In the genomic region with DNA sequence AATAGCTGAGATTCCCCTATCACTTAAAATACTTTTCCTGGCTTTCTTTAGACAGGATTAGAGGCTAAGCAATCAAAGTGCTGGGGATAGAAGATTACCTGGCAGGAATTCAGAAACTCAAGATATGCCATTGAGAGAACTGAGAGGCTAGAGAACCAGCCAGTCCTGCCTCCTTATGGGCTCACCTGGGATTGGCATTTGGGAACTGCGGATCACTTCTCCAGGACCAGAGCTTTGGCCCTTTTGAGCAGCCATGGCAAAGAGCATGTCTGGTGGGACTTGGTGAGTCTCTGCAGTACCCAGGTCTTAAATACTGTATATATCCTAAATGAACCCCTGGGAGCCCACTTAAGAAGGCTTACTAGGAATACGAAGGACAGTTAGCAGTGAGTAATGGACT, we compare ENCODE assay signal across 24 cellular contexts.
"Had no signal": no experiment of that assay in that cellular context is flagged by ENCODE, and none has a peak within 500 bp of the region (broad histone marks: within the 10 kb centered on the region; RNA-seq: fewer than 3 reads in every experiment).

No MANE protein-coding gene starts in this region.

- H3K4me2 ChIP-seq: hepatocyte had no signal

- H3K27me3 ChIP-seq: colonic mucosa, esophagus muscularis mucosa, foreskin keratinocyte, gastroesophageal sphincter, heart left ventricle, hepatocyte, left lung had no signal

- H3K4me1 ChIP-seq: colonic mucosa, esophagus muscularis mucosa, foreskin keratinocyte, gastroesophageal sphincter, heart left ventricle, left lung had no signal

- DNase-seq: cerebellar nuclear complex; colonic mucosa; cortex of kidney; effector CD8-positive, alpha-beta T cell; effector memory CD8-positive, alpha-beta T cell; foreskin keratinocyte; heart left ventricle; hypothalamus; immature natural killer cell; islet precursor cell; kidney; kidney glomerular epithelial cell; left colon; left lung; left ventricle myocardium superior; mammary epithelial cell; mucosa of descending colon had no signal

- H3K79me2 ChIP-seq: hepatocyte had no signal

- H3K27ac Mint-ChIP-seq: dendritic cell treated with granulocyte-macrophage colony-stimulating factor and Interleukin-4, amounts not matched to agents 40 ng/mL and 50 ng/mL, for 4 days; effector memory CD8-positive, alpha-beta T cell; immature natural killer cell; memory B cell; mesothelial cell of epicardium had no signal

- H3K9me3 Mint-ChIP-seq: mesothelial cell of epicardium had no signal

- H3K4me3 ChIP-seq: colonic mucosa, esophagus muscularis mucosa, gastroesophageal sphincter, heart left ventricle, hepatocyte, left lung, lung, mucosa of descending colon had no signal

- H3K27ac ChIP-seq: colonic mucosa, esophagus muscularis mucosa, foreskin keratinocyte, gastroesophageal sphincter, heart left ventricle, hepatocyte, left lung had no signal

- H3K4me1 Mint-ChIP-seq: immature natural killer cell, memory B cell had no signal

- H3K9me3 ChIP-seq: colonic mucosa, esophagus muscularis mucosa, gastroesophageal sphincter, heart left ventricle, left lung, mucosa of descending colon had no signal

- H3K27me3 Mint-ChIP-seq: dendritic cell treated with granulocyte-macrophage colony-stimulating factor and Interleukin-4, amounts not matched to agents 40 ng/mL and 50 ng/mL, for 4 days; effector memory CD8-positive, alpha-beta T cell; memory B cell had no signal

- H3K4me3 Mint-ChIP-seq: dendritic cell treated with granulocyte-macrophage colony-stimulating factor and Interleukin-4, amounts not matched to agents 40 ng/mL and 50 ng/mL, for 4 days; effector memory CD8-positive, alpha-beta T cell; immature natural killer cell; memory B cell; mesothelial cell of epicardium had no signal

- H3K36me3 Mint-ChIP-seq: memory B cell, mesothelial cell of epicardium had no signal

- H3K36me3 ChIP-seq: colonic mucosa, esophagus muscularis mucosa, gastroesophageal sphincter, heart left ventricle, left lung had no signal
